ENCODE assay signal across 9 cellular contexts in the genomic region with DNA sequence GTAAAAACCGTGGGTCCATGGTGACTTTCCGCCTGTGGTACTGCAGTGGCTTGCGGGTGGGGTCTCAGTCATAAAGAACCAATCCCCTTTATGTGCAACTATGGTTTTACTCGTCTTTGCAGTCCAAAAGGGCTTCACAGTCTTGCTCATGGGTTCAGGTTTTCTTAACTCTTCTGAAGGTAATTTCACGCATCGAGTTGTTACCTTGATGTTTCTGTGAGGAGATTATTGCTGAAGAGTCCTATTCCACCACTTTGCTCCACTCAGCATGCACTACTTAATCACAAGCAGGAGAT. TPM values are rescaled to one million over a fixed set of nuclear protein-coding genes. Genes with fewer than 3 reads are reported as not detected.
DNase-seq lines count a peak whose midpoint lies in the region; ATAC-seq lines count a peak whose summit lies in the region.
"Had no signal": no experiment of that assay in that cellular context is flagged by ENCODE, and none has a peak within 500 bp of the region (broad histone marks: within the 10 kb centered on the region; RNA-seq: fewer than 3 reads in every experiment).

No MANE protein-coding gene starts in this region.

- H3K4me1 Mint-ChIP-seq in T-helper 1 cell treated with Interleukin-12 subunit alpha and Interleukin-12 subunit beta and Interleukin-4 antibody, amounts not matched to agents 30 μg/mL and 1 μg/mL, for 36 hours (ENCODE audit: low read depth) = peaks cover 10% of the 10 kb centered on the region
- H3K4me1 Mint-ChIP-seq in stimulated activated naive CD8-positive, alpha-beta T cell treated with anti-CD3 and anti-CD28 coated beads, Interleukin-15, amount 100 ng/mL, for 72 hours = peaks cover 18% of the 10 kb centered on the region

- no peak overlapping the region for H3K4me3 Mint-ChIP-seq in T-helper 1 cell treated with Interleukin-12 subunit alpha and Interleukin-12 subunit beta and Interleukin-4 antibody, amounts not matched to agents 30 μg/mL and 1 μg/mL, for 36 hours
- peak overlapping the region; percentile 80 to 84 for H3K4me3 Mint-ChIP-seq in stimulated activated naive CD8-positive, alpha-beta T cell treated with anti-CD3 and anti-CD28 coated beads, Interleukin-15, amount 100 ng/mL, for 72 hours

- peak overlapping the region; percentile 15 for H3K27ac Mint-ChIP-seq in T-helper 1 cell treated with Interleukin-12 subunit alpha and Interleukin-12 subunit beta and Interleukin-4 antibody, amounts not matched to agents 30 μg/mL and 1 μg/mL, for 36 hours
- peak overlapping the region in 1 of 2 donors; percentile 49 for H3K27ac Mint-ChIP-seq in stimulated activated naive CD8-positive, alpha-beta T cell treated with anti-CD3 and anti-CD28 coated beads, Interleukin-15, amount 100 ng/mL, for 72 hours

- peaks cover 13% of the 10 kb centered on the region for H3K9me3 Mint-ChIP-seq in T-helper 1 cell treated with Interleukin-12 subunit alpha and Interleukin-12 subunit beta and Interleukin-4 antibody, amounts not matched to agents 30 μg/mL and 1 μg/mL, for 36 hours
- H3K9me3 Mint-ChIP-seq in stimulated activated naive CD8-positive, alpha-beta T cell treated with anti-CD3 and anti-CD28 coated beads, Interleukin-15, amount 100 ng/mL, for 72 hours = no peaks in the 10 kb centered on the region

- H3K9me3 ChIP-seq in MG63 (no peaks in the 10 kb centered on the region), endocrine pancreas (ENCODE audit: control insufficient read depth, low read length) (no peaks in the 10 kb centered on the region)

- no peak for DNase-seq in T-helper 1 cell
- no peak for DNase-seq in MG63
- DNase-seq in stimulated activated naive CD8-positive, alpha-beta T cell treated with anti-CD3 and anti-CD28 coated beads, Interleukin-15, amount 100 ng/mL, for 72 hours = no peak
- DNase-seq in SKM-1 treated with dmso at 0.1 percent for 144 hours (lab: John Stamatoyannopoulos, UW; ENCODE audit: unreplicated experiment) = no peak
- no peak for DNase-seq in NCI-H2107 (lab: John Stamatoyannopoulos, UW)
- DNase-seq: 8988T had no signal

- ATAC-seq in stimulated activated naive CD8-positive, alpha-beta T cell treated with anti-CD3 and anti-CD28 coated beads, Interleukin-15, amount 100 ng/mL, for 72 hours = no peak
- no peak for ATAC-seq in HG02884 (IDR thresholded peaks at IDR 0.05; ENCODE audit: unreplicated experiment)

- H3K36me3 ChIP-seq in MG63 (no peaks in the 10 kb centered on the region), endocrine pancreas (ENCODE audit: control insufficient read depth, insufficient read depth, low read length) (no peaks in the 10 kb centered on the region)

- H3K4me1 ChIP-seq in endocrine pancreas (ENCODE audit: control insufficient read depth, insufficient read depth, low read length) = no peaks in the 10 kb centered on the region

- H3K27me3 Mint-ChIP-seq in T-helper 1 cell treated with Interleukin-12 subunit alpha and Interleukin-12 subunit beta and Interleukin-4 antibody, amounts not matched to agents 30 μg/mL and 1 μg/mL, for 36 hours (ENCODE audit: low read depth) = no peaks in the 10 kb centered on the region
- H3K27me3 Mint-ChIP-seq in stimulated activated naive CD8-positive, alpha-beta T cell treated with anti-CD3 and anti-CD28 coated beads, Interleukin-15, amount 100 ng/mL, for 72 hours = no peaks in the 10 kb centered on the region

- peak overlapping the region; percentile 34 for H3K4me3 ChIP-seq in MG63
- peak overlapping the region; percentile 72 for H3K4me3 ChIP-seq in endocrine pancreas (ENCODE audit: control insufficient read depth, insufficient read depth, low read length)

- no peak overlapping the region for H3K9ac ChIP-seq in endocrine pancreas (ENCODE audit: control insufficient read depth, insufficient read depth, low read length)

- H3K36me3 Mint-ChIP-seq in T-helper 1 cell treated with Interleukin-12 subunit alpha and Interleukin-12 subunit beta and Interleukin-4 antibody, amounts not matched to agents 30 μg/mL and 1 μg/mL, for 36 hours (ENCODE audit: low read depth) = no peaks in the 10 kb centered on the region

- H3K27me3 ChIP-seq in MG63 (no peaks in the 10 kb centered on the region), endocrine pancreas (ENCODE audit: control insufficient read depth, insufficient read depth, low read length) (no peaks in the 10 kb centered on the region)

RNA-seq across cellular contexts. Expression of a gene that starts 41.5 kb away (rescaled TPM):
- total RNA-seq in MG63 (2014; rRNA removed; shearing (Covaris generic); ENCODE audit: low replicate concordance) = 5.6 and 7.4 TPM in 2 replicates

RNA-seq across cellular contexts. Expression of a gene that starts 45.6 kb away (rescaled TPM):
- total RNA-seq in MG63 (2014; rRNA removed; shearing (Covaris generic); ENCODE audit: low replicate concordance) = 61.9 and 104 TPM in 2 replicates
